In genomic region chr12:108103087-108103486, GRCh38 we compare ENCODE assay signal across 6 cellular contexts. TPM values are rescaled to one million over a fixed set of nuclear protein-coding genes. Genes with fewer than 3 reads are reported as not detected.
"Had no signal": no experiment of that assay in that cellular context is flagged by ENCODE, and none has a peak within 500 bp of the region (broad histone marks: within the 10 kb centered on the region; RNA-seq: fewer than 3 reads in every experiment).

No MANE protein-coding gene starts in this region.

- H3K4me3 ChIP-seq: K562 had no signal

- DNase-seq: IMR-90, KBM-7, KG1 had no signal

- ATAC-seq: HepG2 had no signal

- H3K27ac ChIP-seq: HL-60 had no signal

RNA-seq across cellular contexts. Expression of gene WSCD2, which starts 26.0 kb away (rescaled TPM):
- polyA plus RNA-seq: HepG2, IMR-90 had no signal
